9 cellular contexts compared by ENCODE assay signal in the genomic region with DNA sequence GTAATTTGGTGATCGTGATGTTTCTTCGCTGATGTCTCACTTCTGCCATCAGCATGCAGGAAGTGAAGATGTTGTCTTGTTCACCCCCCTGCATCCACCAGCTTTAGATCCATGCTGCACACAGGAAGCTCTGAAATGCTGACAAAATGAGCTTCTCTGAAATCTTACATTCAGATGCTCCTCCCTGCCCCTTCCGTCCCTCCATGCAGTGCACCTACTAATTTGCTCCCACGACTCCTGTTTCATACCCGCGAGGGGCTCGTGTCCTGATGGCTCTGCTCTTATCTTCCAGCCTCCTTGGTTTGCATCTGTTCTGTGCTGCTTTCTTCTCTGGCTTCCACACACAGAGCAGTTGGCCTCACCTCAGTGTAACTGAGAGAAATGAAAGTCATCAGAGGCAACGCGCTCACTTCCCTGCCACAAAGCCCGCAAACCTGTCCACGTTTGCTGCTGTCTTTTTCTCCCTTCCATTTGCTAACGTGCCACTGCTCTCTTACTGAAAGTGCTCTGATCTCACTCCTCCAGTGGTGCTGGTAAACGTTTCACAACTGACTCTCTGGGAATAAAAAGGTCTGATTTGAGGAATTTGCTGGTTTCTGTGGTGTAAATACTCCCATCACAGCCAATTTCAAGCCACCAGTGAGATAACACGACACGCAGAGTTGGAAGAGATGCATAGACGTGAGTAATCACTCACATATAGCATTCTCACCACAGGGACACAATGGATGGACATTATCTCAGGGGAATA. TPM values are rescaled to one million over a fixed set of nuclear protein-coding genes. Genes with fewer than 3 reads are reported as not detected.
DNase-seq lines count a peak whose midpoint lies in the region; ATAC-seq and TF ChIP-seq lines count a peak whose summit lies in the region.
"Had no signal": no experiment of that assay in that cellular context is flagged by ENCODE, and none has a peak within 500 bp of the region (broad histone marks: within the 10 kb centered on the region; RNA-seq: fewer than 3 reads in every experiment).

No MANE protein-coding gene starts in this region.

- peak; percentile 17 to 59 (median 45) for ATAC-seq in heart right ventricle
- no peak for ATAC-seq in GM21737 (IDR thresholded peaks at IDR 0.05; ENCODE audit: unreplicated experiment)

- peaks cover 0 to 60% (median 12%) of the 10 kb centered on the region in 9 donors for H3K4me1 ChIP-seq in heart right ventricle

- WGBS in heart right ventricle, 2 donors = 41 to 43% methylated on average over 16 of the region's 16 CpGs

- peak overlapping the region in 6 of 10 donors; percentile 5 to 85 (median 12) for H3K27ac ChIP-seq in heart right ventricle

- H3K36me3 ChIP-seq in heart right ventricle = no peaks in the 10 kb centered on the region

- H3K27me3 ChIP-seq in heart right ventricle = peaks cover 0 to 7% (median 0%) of the 10 kb centered on the region in 7 donors

- DNase-seq in SKM-1 treated with dmso at 0.1 percent for 144 hours (lab: John Stamatoyannopoulos, UW; ENCODE audit: unreplicated experiment) (peak; percentile 23), SKM-1 (lab: John Stamatoyannopoulos, UW; ENCODE audit: unreplicated experiment) (no peak), heart right ventricle (no peak), stromal cell of bone marrow (ENCODE audit: low read depth) (peak; percentile 29), NCI-H510A treated with DMSO at 0.1 percent for 48 hours (lab: John Stamatoyannopoulos, UW) (no peak), GM10266 (ENCODE audit: extremely low spot score) (no peak)
- DNase-seq in activated CD8-positive, alpha-beta memory T cell treated with anti-CD3 and anti-CD28 coated beads, Interleukin-2, amount 50 U/mL, for 4 hours = peak; percentile 48

- TF ChIP-seq CTCF in heart right ventricle (IDR thresholded peaks at IDR 0.05) (no peak), GM10266 (IDR thresholded peaks at IDR 0.05; ENCODE audit: control insufficient read depth, insufficient read depth, low read depth, missing control alignments) (no peak)

- H3K4me3 ChIP-seq in heart right ventricle = peak overlapping the region in 7 of 10 donors; percentile 1 to 42 (median 22)

- H3K9me3 ChIP-seq in heart right ventricle = no peaks in the 10 kb centered on the region

- intact Hi-C loops in heart right ventricle (cut with DNase I) = no loop called here

RNA-seq across cellular contexts. Expression of a gene that starts 41.0 kb away (rescaled TPM):
- total RNA-seq in heart right ventricle = 10 to 100 TPM; 17.7 to 33.0 (median 18.7) TPM
- 1 to 10 TPM; 4.6 to 7.2 TPM for polyA plus RNA-seq in heart right ventricle
- total RNA-seq: RPMI7951 had no signal

Comparison
In these comparisons a context has a peak if more than half of its experiments do, and no peak if none do; other contexts are left out.
1. DNase-seq: peak in SKM-1 treated with dmso at 0.1 percent for 144 hours (single experiment), activated CD8-positive, alpha-beta memory T cell treated with anti-CD3 and anti-CD28 coated beads, Interleukin-2, amount 50 U/mL, for 4 hours (single experiment) and stromal cell of bone marrow (single experiment); none in SKM-1 (single experiment), heart right ventricle (0 of 2), NCI-H510A treated with DMSO at 0.1 percent for 48 hours (single experiment) and GM10266 (single experiment).